ENCODE assay signal across 8 cellular contexts in the genomic region with DNA sequence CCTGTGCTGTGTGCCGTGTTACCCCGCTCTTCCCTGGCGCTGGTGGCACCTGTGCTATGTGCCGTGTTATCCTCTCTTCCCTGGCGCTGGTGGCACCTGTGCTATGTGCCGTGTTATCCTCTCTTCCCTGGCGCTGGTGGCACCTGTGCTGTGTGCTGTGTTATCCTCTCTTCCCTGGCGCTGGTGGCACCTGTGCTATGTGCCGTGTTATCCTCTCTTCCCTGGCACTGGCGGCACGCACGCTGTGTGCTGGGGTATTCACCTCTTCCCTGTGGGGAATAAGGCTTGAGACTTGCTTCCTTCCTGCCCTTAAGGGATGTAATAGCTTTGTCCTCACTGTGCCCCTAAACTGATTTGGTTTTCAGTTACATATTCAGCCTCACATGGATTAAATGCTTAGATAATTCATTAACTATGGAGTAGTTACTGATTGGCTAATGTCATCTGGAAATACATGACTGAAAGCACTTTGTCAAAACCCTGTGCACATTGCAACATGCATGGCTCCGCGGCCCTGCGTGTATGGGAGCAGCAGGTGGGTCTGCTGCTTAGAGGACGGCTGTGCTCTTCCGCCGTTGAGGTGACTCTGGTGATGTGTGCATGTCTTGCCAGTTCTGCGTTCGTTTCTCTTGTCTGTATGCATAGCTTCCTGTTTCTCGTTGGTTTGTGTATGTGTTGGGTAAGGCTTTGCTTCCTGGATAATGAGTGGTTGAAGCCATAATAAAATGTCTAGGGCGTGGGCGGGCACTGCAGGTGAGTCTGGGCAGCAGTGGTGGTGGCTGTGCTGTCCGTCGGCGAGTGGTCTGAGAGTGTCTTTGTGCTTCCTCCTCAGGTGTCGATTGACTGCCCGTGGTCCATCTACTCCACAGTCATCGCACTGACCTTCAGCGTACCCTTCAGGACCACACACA. TPM values are rescaled to one million over a fixed set of nuclear protein-coding genes. Genes with fewer than 3 reads are reported as not detected.
A peak's percentile ranks its signal among the peaks of the same experiment; 100 is the strongest.
DNase-seq lines count a peak whose midpoint lies in the region; ATAC-seq and TF ChIP-seq lines count a peak whose summit lies in the region.

No MANE protein-coding gene starts in this region.

- no peaks in the 10 kb centered on the region for H3K9me3 ChIP-seq in esophagus squamous epithelium

- peak overlapping the region; percentile 24 for H3K9ac ChIP-seq in rectal smooth muscle tissue (ENCODE audit: low read length)

- no peak overlapping the region for H3K27ac ChIP-seq in rectal smooth muscle tissue (ENCODE audit: low read depth, low read length)
- H3K27ac ChIP-seq in esophagus squamous epithelium, result peak overlapping the region in 1 of 4 donors; percentile 50

- no peak for TF ChIP-seq POLR2A in esophagus squamous epithelium (IDR thresholded peaks at IDR 0.05)

- H3K27me3 ChIP-seq in rectal smooth muscle tissue (ENCODE audit: control insufficient read depth, insufficient read depth, low read length) (no peaks in the 10 kb centered on the region), esophagus squamous epithelium (no peaks in the 10 kb centered on the region)

- intact Hi-C loops in esophagus squamous epithelium (cut with DNase I), result no loop called here

- peak; percentile 35 for DNase-seq in GM19238 (ENCODE audit: insufficient read length, low spot score)
- peak; percentile 67 for DNase-seq in NOMO-1 treated with DMSO at 0.1 percent for 48 hours (lab: John Stamatoyannopoulos, UW; ENCODE audit: unreplicated experiment)
- peak; percentile 73 for DNase-seq in central memory CD4-positive, alpha-beta T cell
- no peak for DNase-seq in NCI-H1930 (lab: John Stamatoyannopoulos, UW)
- DNase-seq in HuH-7 (ENCODE audit: low spot score), result no peak
- no peak for DNase-seq in esophagus squamous epithelium (lab: John Stamatoyannopoulos, UW)

- no peak for ATAC-seq in HG03135 (IDR thresholded peaks at IDR 0.05; ENCODE audit: unreplicated experiment)

- no peak for TF ChIP-seq CTCF in esophagus squamous epithelium (IDR thresholded peaks at IDR 0.05)

- H3K4me1 ChIP-seq in rectal smooth muscle tissue (ENCODE audit: control insufficient read depth, insufficient read depth, low read length), result no peaks in the 10 kb centered on the region
- H3K4me1 ChIP-seq in esophagus squamous epithelium, result peaks cover 0 to 34% (median 6%) of the 10 kb centered on the region in 3 donors

- 82 to 90% methylated on average over 24 to 29 of the region's 30 CpGs for WGBS in esophagus squamous epithelium, 2 donors

- H3K4me3 ChIP-seq in rectal smooth muscle tissue (ENCODE audit: low read length) (peak overlapping the region; percentile 53), esophagus squamous epithelium (no peak overlapping the region)

- peaks cover 18% of the 10 kb centered on the region for H3K36me3 ChIP-seq in rectal smooth muscle tissue (ENCODE audit: control insufficient read depth, insufficient read depth, low read length)
- peaks cover 19 to 100% (median 31%) of the 10 kb centered on the region in 3 donors for H3K36me3 ChIP-seq in esophagus squamous epithelium

RNA-seq across cellular contexts. Expression of a gene that starts 17.9 kb away (rescaled TPM):
- 10 to 100 TPM in 1 of 4 donors, 1 to 10 TPM in 3; 5.4 to 18.3 (median 6.6) TPM for total RNA-seq in esophagus squamous epithelium

RNA-seq across cellular contexts. Expression of a gene that starts 44.2 kb away (rescaled TPM):
- 10 to 100 TPM in 2 of 4 donors, 1 to 10 TPM in 2; 4.2 to 23.8 (median 9.0) TPM for total RNA-seq in esophagus squamous epithelium

Comparison
In these comparisons a context has a peak if more than half of its experiments do, and no peak if none do; other contexts are left out.
1. DNase-seq: peak in GM19238 (single experiment), NOMO-1 treated with DMSO at 0.1 percent for 48 hours (single experiment) and central memory CD4-positive, alpha-beta T cell (single experiment); none in NCI-H1930 (0 of 2), HuH-7 (single experiment) and esophagus squamous epithelium (single experiment).